Comparison of ENCODE assay signal across 8 cellular contexts in genomic region chr16:88804552-88805339, GRCh38.
DNase-seq lines count a peak whose midpoint lies in the region; ATAC-seq lines count a peak whose summit lies in the region.

No MANE protein-coding gene starts in this region.

- no peaks in the 10 kb centered on the region for H3K9me3 ChIP-seq in iPS-20b (ENCODE audit: insufficient read depth, low read depth, low read length)

- DNase-seq in DMS79 (lab: John Stamatoyannopoulos, UW) = peak; percentile 7
- peak; percentile 79 for DNase-seq in HuH-7 (ENCODE audit: low spot score)
- DNase-seq in activated T-cell treated with anti-CD3 and anti-CD28 coated beads, Interleukin-2, amount 50 U/mL, for 48 hours = peak; percentile 61 to 71
- DNase-seq in putamen (ENCODE audit: low spot score) = no peak
- DNase-seq in MV-4-11 (lab: John Stamatoyannopoulos, UW) = no peak
- DNase-seq in NCI-H446 treated with DMSO at 0.1 percent for 48 hours (lab: John Stamatoyannopoulos, UW) = no peak

- ATAC-seq in GM18907 (IDR thresholded peaks at IDR 0.05; ENCODE audit: unreplicated experiment) = no peak

- peaks cover 6% of the 10 kb centered on the region; the same call in 1 of the 2 replicates for H3K4me1 ChIP-seq in iPS-20b (ENCODE audit: insufficient read depth, low read length)

- H3K27ac ChIP-seq in iPS-20b (ENCODE audit: low read length) = peak overlapping the region; percentile 71

- H3K27me3 ChIP-seq in iPS-20b (ENCODE audit: insufficient read depth, low read length) = no peaks in the 10 kb centered on the region

- H3K9ac ChIP-seq in iPS-20b (ENCODE audit: low read depth, low read length) = peak overlapping the region; percentile 95

- H3K4me3 ChIP-seq in iPS-20b (ENCODE audit: low read length) = peak overlapping the region; percentile 95

- H3K36me3 ChIP-seq in iPS-20b (ENCODE audit: insufficient read depth, low read depth, low read length) = peaks cover 51% of the 10 kb centered on the region

Comparison
In these comparisons a context has a peak if more than half of its experiments do, and no peak if none do; other contexts are left out.
1. DNase-seq: peak in DMS79 (single experiment), HuH-7 (single experiment) and activated T-cell treated with anti-CD3 and anti-CD28 coated beads, Interleukin-2, amount 50 U/mL, for 48 hours (2 of 2); none in putamen (single experiment), MV-4-11 (single experiment) and NCI-H446 treated with DMSO at 0.1 percent for 48 hours (single experiment).